20 cellular contexts compared by ENCODE assay signal in the genomic region with DNA sequence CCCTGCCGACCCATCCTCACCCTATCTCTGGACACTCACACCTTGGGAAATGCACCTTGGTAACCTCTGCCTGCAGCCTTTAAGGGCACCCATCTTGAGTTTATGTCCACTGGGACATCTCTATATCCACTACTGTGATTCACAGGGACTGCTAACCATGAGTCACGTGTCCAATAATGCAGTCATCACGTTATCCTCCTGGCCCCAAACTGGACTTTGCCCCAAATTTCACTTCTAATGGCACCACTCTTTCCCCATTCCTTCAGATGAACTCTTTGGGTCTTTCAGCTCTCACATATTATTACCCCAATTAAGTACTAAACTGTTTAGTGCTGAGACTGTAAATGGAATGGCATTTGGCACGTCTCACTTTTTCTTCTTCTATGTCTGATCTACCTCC.
"Had no signal": no experiment of that assay in that cellular context is flagged by ENCODE, and none has a peak within 500 bp of the region (broad histone marks: within the 10 kb centered on the region; RNA-seq: fewer than 3 reads in every experiment).

No MANE protein-coding gene starts in this region.

- H3K4me2 ChIP-seq: neural progenitor cell had no signal

- H3K9ac ChIP-seq: neural progenitor cell, parathyroid adenoma had no signal

- H3K27ac ChIP-seq: colonic mucosa, epithelial cell of prostate, left lung, neural progenitor cell, parathyroid adenoma, right atrium auricular region, spleen, thoracic aorta, tibial nerve, upper lobe of right lung, vagina had no signal

- DNase-seq: colonic mucosa; effector CD8-positive, alpha-beta T cell; endodermal cell; foreskin melanocyte; left lung; mesenchymal stem cell; naive thymus-derived CD4-positive, alpha-beta T cell; spleen; stimulated activated CD4-positive, alpha-beta T cell treated with anti-CD3 and anti-CD28 coated beads, Interleukin-4, amount 100 ng/mL, for 4 hours; stimulated activated naive CD8-positive, alpha-beta T cell treated with anti-CD3 and anti-CD28 coated beads, Interleukin-15, Interleukin-2, amounts not matched to agents 100 U/mL and 50 U/mL, for 24 hours; upper lobe of right lung had no signal

- H3K4me3 ChIP-seq: colonic mucosa, left lung, neural progenitor cell, right atrium auricular region, spleen, thoracic aorta, tibial nerve, upper lobe of right lung, vagina had no signal

- H2AFZ ChIP-seq: neural progenitor cell, parathyroid adenoma had no signal

- H3K36me3 ChIP-seq: colonic mucosa, left lung, neural progenitor cell, right atrium auricular region, spleen, thoracic aorta, tibial nerve, upper lobe of right lung, vagina had no signal

- H3K9me3 ChIP-seq: colonic mucosa, left lung, right atrium auricular region, spleen, thoracic aorta, tibial nerve, upper lobe of right lung, vagina had no signal

- H3K79me2 ChIP-seq: parathyroid adenoma had no signal

- ATAC-seq: left lung; naive thymus-derived CD4-positive, alpha-beta T cell; sciatic nerve; stimulated activated memory B cell treated with anti-CD40 and anti-IgM and Interleukin-4, amounts not matched to agents 10 μg/mL and 1 μg/mL and 100 μg/mL, for 72 hours; stimulated activated naive CD8-positive, alpha-beta T cell treated with anti-CD3 and anti-CD28 coated beads, Interleukin-15, Interleukin-2, amounts not matched to agents 100 U/mL and 50 U/mL, for 24 hours; upper lobe of right lung had no signal

- H3K4me1 ChIP-seq: colonic mucosa, left lung, parathyroid adenoma, spleen, upper lobe of right lung, vagina had no signal

- H3K27me3 ChIP-seq: colonic mucosa, left lung, neural progenitor cell, right atrium auricular region, spleen, tibial nerve, upper lobe of right lung, vagina had no signal
